Comparison of ENCODE assay signal across 8 cellular contexts in the genomic region with DNA sequence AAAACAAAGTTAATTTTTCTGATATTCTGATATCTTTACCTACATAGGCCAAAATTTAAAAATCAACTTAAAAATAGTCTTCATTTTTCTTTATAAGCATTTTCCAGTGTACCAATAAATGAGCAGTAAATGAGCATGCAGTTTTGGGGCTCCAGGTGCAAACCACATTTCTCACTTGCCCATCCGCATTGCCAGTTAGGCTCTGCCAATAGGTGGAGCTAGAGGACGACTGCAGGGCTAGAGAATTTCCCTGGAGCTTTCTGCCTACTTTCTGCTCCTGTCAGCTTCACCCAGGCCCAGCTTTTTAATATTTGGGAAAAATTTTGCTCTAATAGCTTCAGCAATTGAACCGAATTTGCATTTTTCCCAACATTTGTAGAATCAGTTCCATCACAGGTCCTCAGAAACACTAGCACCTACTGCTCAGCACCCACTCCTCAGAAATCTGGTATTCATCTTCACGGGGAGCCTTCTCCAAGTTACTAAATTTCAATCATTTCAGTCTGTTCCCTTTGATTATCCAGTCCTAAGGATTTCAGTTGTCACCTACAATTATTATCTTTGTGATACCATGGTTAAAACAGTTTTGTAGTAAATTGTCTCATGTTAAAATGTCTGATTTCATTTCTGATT.
DNase-seq lines count a peak whose midpoint lies in the region; ATAC-seq and TF ChIP-seq lines count a peak whose summit lies in the region.

No MANE protein-coding gene starts in this region.

- no peak overlapping the region for H3K4me2 ChIP-seq in GM23338
- no peak overlapping the region for H3K4me2 ChIP-seq in Loucy (ENCODE audit: low read depth, low read length, poor library complexity, severe bottlenecking)

- H3F3A ChIP-seq in GM23338 (replicated peaks; ENCODE audit: low read depth) (no peaks in the 10 kb centered on the region), Loucy (ENCODE audit: low read depth) (no peaks in the 10 kb centered on the region)

- H3K27ac Mint-ChIP-seq in GM23338, result no peak overlapping the region

- H3K36me3 Mint-ChIP-seq in GM23338 (ENCODE audit: low read depth), result peaks cover 3% of the 10 kb centered on the region; the same call in 2 of the 3 replicates

- intact Hi-C loops in mucosa of descending colon (cut with DNase I, micrococcal nuclease), result no loop called here

- H2AFZ ChIP-seq in GM23338 (0 out of 2 replicates have a peak overlapping the region, but pooled peaks have one; percentile 30), Loucy (ENCODE audit: low read length) (no peak overlapping the region)

- no peaks in the 10 kb centered on the region for H3K9me3 ChIP-seq in Loucy (ENCODE audit: insufficient read depth, low read depth, low read length)
- H3K9me3 ChIP-seq in effector memory CD4-positive, alpha-beta T cell (ENCODE audit: control insufficient read depth, low read length), result no peaks in the 10 kb centered on the region
- H3K9me3 ChIP-seq in mucosa of descending colon, result peaks cover 4% of the 10 kb centered on the region

- no peaks in the 10 kb centered on the region for H3K27me3 ChIP-seq in GM23338 (ENCODE audit: insufficient read depth)
- H3K27me3 ChIP-seq in Loucy (ENCODE audit: insufficient read depth, low read length, poor library complexity, severe bottlenecking), result no peaks in the 10 kb centered on the region
- H3K27me3 ChIP-seq in effector memory CD4-positive, alpha-beta T cell (replicated peaks; ENCODE audit: control insufficient read depth, insufficient read depth, low read length, poor library complexity, severe bottlenecking), result no peaks in the 10 kb centered on the region

- peak; percentile 87 to 89 for TF ChIP-seq CTCF in GM23338 (conservative IDR thresholded peaks at IDR 0.05; ENCODE audit: low read depth in 2 of 2)
- TF ChIP-seq CTCF in Loucy (conservative IDR thresholded peaks at IDR 0.05; ENCODE audit: low read length), result peak; percentile 75
- peak; percentile 77 for TF ChIP-seq CTCF in mucosa of descending colon (IDR thresholded peaks at IDR 0.05)

- no peaks in the 10 kb centered on the region for H3K4me1 ChIP-seq in GM23338 (ENCODE audit: insufficient read depth)
- H3K4me1 ChIP-seq in Loucy (ENCODE audit: insufficient read depth, low read length, poor library complexity, severe bottlenecking), result no peaks in the 10 kb centered on the region
- no peaks in the 10 kb centered on the region for H3K4me1 ChIP-seq in effector memory CD4-positive, alpha-beta T cell (ENCODE audit: control insufficient read depth, insufficient read depth, low read length, poor library complexity, severe bottlenecking)
- no peaks in the 10 kb centered on the region for H3K4me1 ChIP-seq in mucosa of descending colon (ENCODE audit: low read depth)

- no peak overlapping the region for H3K27ac ChIP-seq in GM23338 (ENCODE audit: low read depth)
- H3K27ac ChIP-seq in effector memory CD4-positive, alpha-beta T cell (ENCODE audit: insufficient read depth, low read length, poor library complexity, severe bottlenecking), result no peak overlapping the region

- no peak overlapping the region for H3K4me3 ChIP-seq in GM23338
- no peak overlapping the region for H3K4me3 ChIP-seq in Loucy (ENCODE audit: low read length, poor library complexity, severe bottlenecking)
- H3K4me3 ChIP-seq in effector memory CD4-positive, alpha-beta T cell (ENCODE audit: insufficient read depth, low read depth, low read length, poor library complexity, severe bottlenecking), result no peak overlapping the region
- H3K4me3 ChIP-seq in mucosa of descending colon, result no peak overlapping the region

- no peak overlapping the region for H3K4me3 Mint-ChIP-seq in GM23338

- peak; percentile 18 to 47 for DNase-seq in NCI-H524 (lab: John Stamatoyannopoulos, UW)
- DNase-seq in NCI-H524 treated with DMSO at 0.1 percent for 48 hours (lab: John Stamatoyannopoulos, UW), result no peak
- peak; percentile 79 for DNase-seq in GM23338 (ENCODE audit: low spot score)
- DNase-seq in activated CD4-positive, alpha-beta T cell treated with anti-CD3 and anti-CD28 coated beads for 48 hours, result peak; percentile 57
- DNase-seq in effector memory CD4-positive, alpha-beta T cell, result peak in 2 of 3 donors; percentile 2 to 6
- peak in 2 of 3 donors; percentile 31 to 68 for DNase-seq in mucosa of descending colon
- peak; percentile 65 for DNase-seq in superior temporal gyrus (ENCODE audit: extremely low spot score)

- H3K9me2 ChIP-seq in GM23338 (ENCODE audit: insufficient read depth), result no peaks in the 10 kb centered on the region
- no peaks in the 10 kb centered on the region for H3K9me2 ChIP-seq in Loucy (replicated peaks; ENCODE audit: low read depth, low read length)

- ATAC-seq in GM23338 (peak; percentile 72), mucosa of descending colon (peak; percentile 56)

- H3K36me3 ChIP-seq in GM23338 (ENCODE audit: insufficient read depth) (peaks cover 3% of the 10 kb centered on the region; the same call in 1 of the 2 replicates), Loucy (ENCODE audit: insufficient read depth, low read length) (no peaks in the 10 kb centered on the region), mucosa of descending colon (ENCODE audit: low read depth) (no peaks in the 10 kb centered on the region)
- no peaks in the 10 kb centered on the region for H3K36me3 ChIP-seq in effector memory CD4-positive, alpha-beta T cell (ENCODE audit: control insufficient read depth, insufficient read depth, low read length)

- H3K4me1 Mint-ChIP-seq in GM23338, result no peaks in the 10 kb centered on the region

- H4K20me1 ChIP-seq in GM23338 (replicated peaks; ENCODE audit: insufficient read depth) (no peaks in the 10 kb centered on the region), Loucy (ENCODE audit: insufficient read depth, low read length, poor library complexity, severe bottlenecking) (no peaks in the 10 kb centered on the region)

- H3K79me2 ChIP-seq in GM23338 (replicated peaks; ENCODE audit: insufficient read depth) (no peaks in the 10 kb centered on the region), Loucy (ENCODE audit: insufficient read depth, low read length) (no peaks in the 10 kb centered on the region)

- H3K27me3 Mint-ChIP-seq in GM23338 (ENCODE audit: insufficient read depth, low read depth, poor library complexity), result no peaks in the 10 kb centered on the region

- H3K9me3 Mint-ChIP-seq in GM23338, result peaks cover 4% of the 10 kb centered on the region; the same call in 2 of the 3 replicates

- H3K9ac ChIP-seq in Loucy (ENCODE audit: low read depth, low read length, poor library complexity, severe bottlenecking), result no peak overlapping the region

TF ChIP-seq in GM23338, 12 proteins besides CTCF, POLR2A, EP300 and RAD21 (continues in another document):
- TF ChIP-seq POLR2AphosphoS5 (IDR thresholded peaks at IDR 0.05; ENCODE audit: low read depth) (no peak), ZNF114 (CRISPR knock-in tag; IDR thresholded peaks at IDR 0.05) (no peak), JUNB (IDR thresholded peaks at IDR 0.05; ENCODE audit: unreplicated experiment) (no peak), ZNF331 (CRISPR knock-in tag; IDR thresholded peaks at IDR 0.05; ENCODE audit: low read depth) (no peak), STAT1 (IDR thresholded peaks at IDR 0.05; ENCODE audit: unreplicated experiment) (no peak), NANOG (IDR thresholded peaks at IDR 0.05; ENCODE audit: borderline replicate concordance) (no peak)
- TF ChIP-seq, protein P1, sequence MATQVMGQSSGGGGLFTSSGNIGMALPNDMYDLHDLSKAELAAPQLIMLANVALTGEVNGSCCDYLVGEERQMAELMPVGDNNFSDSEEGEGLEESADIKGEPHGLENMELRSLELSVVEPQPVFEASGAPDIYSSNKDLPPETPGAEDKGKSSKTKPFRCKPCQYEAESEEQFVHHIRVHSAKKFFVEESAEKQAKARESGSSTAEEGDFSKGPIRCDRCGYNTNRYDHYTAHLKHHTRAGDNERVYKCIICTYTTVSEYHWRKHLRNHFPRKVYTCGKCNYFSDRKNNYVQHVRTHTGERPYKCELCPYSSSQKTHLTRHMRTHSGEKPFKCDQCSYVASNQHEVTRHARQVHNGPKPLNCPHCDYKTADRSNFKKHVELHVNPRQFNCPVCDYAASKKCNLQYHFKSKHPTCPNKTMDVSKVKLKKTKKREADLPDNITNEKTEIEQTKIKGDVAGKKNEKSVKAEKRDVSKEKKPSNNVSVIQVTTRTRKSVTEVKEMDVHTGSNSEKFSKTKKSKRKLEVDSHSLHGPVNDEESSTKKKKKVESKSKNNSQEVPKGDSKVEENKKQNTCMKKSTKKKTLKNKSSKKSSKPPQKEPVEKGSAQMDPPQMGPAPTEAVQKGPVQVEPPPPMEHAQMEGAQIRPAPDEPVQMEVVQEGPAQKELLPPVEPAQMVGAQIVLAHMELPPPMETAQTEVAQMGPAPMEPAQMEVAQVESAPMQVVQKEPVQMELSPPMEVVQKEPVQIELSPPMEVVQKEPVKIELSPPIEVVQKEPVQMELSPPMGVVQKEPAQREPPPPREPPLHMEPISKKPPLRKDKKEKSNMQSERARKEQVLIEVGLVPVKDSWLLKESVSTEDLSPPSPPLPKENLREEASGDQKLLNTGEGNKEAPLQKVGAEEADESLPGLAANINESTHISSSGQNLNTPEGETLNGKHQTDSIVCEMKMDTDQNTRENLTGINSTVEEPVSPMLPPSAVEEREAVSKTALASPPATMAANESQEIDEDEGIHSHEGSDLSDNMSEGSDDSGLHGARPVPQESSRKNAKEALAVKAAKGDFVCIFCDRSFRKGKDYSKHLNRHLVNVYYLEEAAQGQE (IDR thresholded peaks at IDR 0.05; ENCODE audit: unreplicated experiment), result no peak
- TF ChIP-seq, protein P2, sequence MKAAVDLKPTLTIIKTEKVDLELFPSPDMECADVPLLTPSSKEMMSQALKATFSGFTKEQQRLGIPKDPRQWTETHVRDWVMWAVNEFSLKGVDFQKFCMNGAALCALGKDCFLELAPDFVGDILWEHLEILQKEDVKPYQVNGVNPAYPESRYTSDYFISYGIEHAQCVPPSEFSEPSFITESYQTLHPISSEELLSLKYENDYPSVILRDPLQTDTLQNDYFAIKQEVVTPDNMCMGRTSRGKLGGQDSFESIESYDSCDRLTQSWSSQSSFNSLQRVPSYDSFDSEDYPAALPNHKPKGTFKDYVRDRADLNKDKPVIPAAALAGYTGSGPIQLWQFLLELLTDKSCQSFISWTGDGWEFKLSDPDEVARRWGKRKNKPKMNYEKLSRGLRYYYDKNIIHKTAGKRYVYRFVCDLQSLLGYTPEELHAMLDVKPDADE (IDR thresholded peaks at IDR 0.05), result no peak
